ENCODE assay signal across 27 cellular contexts in genomic region chr2:180840641-180841040, GRCh38.
"Had no signal": no experiment of that assay in that cellular context is flagged by ENCODE, and none has a peak within 500 bp of the region (broad histone marks: within the 10 kb centered on the region; RNA-seq: fewer than 3 reads in every experiment).

No MANE protein-coding gene starts in this region.

- H3K4me3 Mint-ChIP-seq: dendritic cell treated with granulocyte-macrophage colony-stimulating factor and Interleukin-4, amounts not matched to agents 40 ng/mL and 50 ng/mL, for 4 days; effector memory CD8-positive, alpha-beta T cell; endodermal cell had no signal

- H3K27ac Mint-ChIP-seq: dendritic cell treated with granulocyte-macrophage colony-stimulating factor and Interleukin-4, amounts not matched to agents 40 ng/mL and 50 ng/mL, for 4 days; effector memory CD8-positive, alpha-beta T cell; endodermal cell had no signal

- H3K4me1 Mint-ChIP-seq: endodermal cell had no signal

- H3K9me3 ChIP-seq: colonic mucosa, esophagus muscularis mucosa, esophagus squamous epithelium, gastrocnemius medialis, gastroesophageal sphincter, heart left ventricle, heart right ventricle had no signal

- H3K27me3 Mint-ChIP-seq: dendritic cell treated with granulocyte-macrophage colony-stimulating factor and Interleukin-4, amounts not matched to agents 40 ng/mL and 50 ng/mL, for 4 days had no signal

- H3K4me1 ChIP-seq: colonic mucosa, esophagus muscularis mucosa, esophagus squamous epithelium, foreskin keratinocyte, gastrocnemius medialis, gastroesophageal sphincter, heart left ventricle, heart right ventricle had no signal

- DNase-seq: colonic mucosa; cortex of kidney; dermis blood vessel endothelial cell; dorsolateral prefrontal cortex; effector CD4-positive, alpha-beta T cell; effector CD8-positive, alpha-beta T cell; effector memory CD4-positive, alpha-beta T cell; effector memory CD8-positive, alpha-beta T cell; endodermal cell; erythroblast; esophagus squamous epithelium; foreskin fibroblast; foreskin keratinocyte; foreskin melanocyte; gastrocnemius medialis; glutamatergic neuron; head of caudate nucleus; heart left ventricle; heart right ventricle had no signal

- H3K4me3 ChIP-seq: colonic mucosa, coronary artery, dorsolateral prefrontal cortex, esophagus muscularis mucosa, esophagus squamous epithelium, gastrocnemius medialis, gastroesophageal sphincter, heart left ventricle, heart right ventricle had no signal

- H3K27ac ChIP-seq: colonic mucosa, coronary artery, dorsolateral prefrontal cortex, epithelial cell of prostate, esophagus muscularis mucosa, esophagus squamous epithelium, foreskin keratinocyte, gastrocnemius medialis, gastroesophageal sphincter, heart left ventricle, heart right ventricle had no signal

- ATAC-seq: effector memory CD8-positive, alpha-beta T cell; esophagus mucosa; foreskin keratinocyte; gastrocnemius medialis; gastroesophageal sphincter; heart left ventricle; heart right ventricle had no signal

- H3K9me3 Mint-ChIP-seq: effector memory CD8-positive, alpha-beta T cell had no signal

- H3K36me3 ChIP-seq: colonic mucosa, esophagus muscularis mucosa, esophagus squamous epithelium, gastrocnemius medialis, gastroesophageal sphincter, heart left ventricle, heart right ventricle had no signal

- FAIRE-seq: endometrium, endothelial cell of umbilical vein had no signal

- H3K27me3 ChIP-seq: colonic mucosa, esophagus muscularis mucosa, foreskin keratinocyte, gastrocnemius medialis, gastroesophageal sphincter had no signal
